In genomic region chr13:27423333-27423732, GRCh38 we compare ENCODE assay signal across 15 cellular contexts. TPM values are rescaled to one million over a fixed set of nuclear protein-coding genes. Genes with fewer than 3 reads are reported as not detected.
DNase-seq lines count a peak whose midpoint lies in the region; ATAC-seq, FAIRE-seq and TF ChIP-seq lines count a peak whose summit lies in the region.
"Had no signal": no experiment of that assay in that cellular context is flagged by ENCODE, and none has a peak within 500 bp of the region (broad histone marks: within the 10 kb centered on the region; RNA-seq: fewer than 3 reads in every experiment).

No MANE protein-coding gene starts in this region.

- H3K27ac Mint-ChIP-seq in astrocyte (ENCODE audit: unreplicated experiment) (no peak overlapping the region), neural crest cell (ENCODE audit: unreplicated experiment) (no peak overlapping the region)

- H3K79me2 ChIP-seq in SK-N-SH (ENCODE audit: insufficient read depth) = peaks cover 26% of the 10 kb centered on the region
- peaks cover 38% of the 10 kb centered on the region for H3K79me2 ChIP-seq in Karpas-422 (ENCODE audit: low read length)
- H3K79me2 ChIP-seq in astrocyte (ENCODE audit: insufficient read depth, low read length) = peaks cover 34% of the 10 kb centered on the region

- H3K9me3 Mint-ChIP-seq in astrocyte (ENCODE audit: unreplicated experiment) = peaks cover 3% of the 10 kb centered on the region
- no peaks in the 10 kb centered on the region for H3K9me3 Mint-ChIP-seq in neural crest cell

- H3K9ac ChIP-seq in SK-N-SH (no peak overlapping the region), Karpas-422 (ENCODE audit: low read length) (no peak overlapping the region), astrocyte (ENCODE audit: low read length) (no peak overlapping the region)

- no peak for ATAC-seq in SK-N-SH treated with all-trans-retinoic acid at 6 μM for 48 hours

- peak overlapping the region; percentile 98; the same call in 1 of the 2 replicates for H3K4me2 ChIP-seq in SK-N-SH
- H3K4me2 ChIP-seq in Karpas-422 (ENCODE audit: low read depth, low read length, poor library complexity, severe bottlenecking) = peak overlapping the region; percentile 82
- H3K4me2 ChIP-seq in astrocyte (ENCODE audit: low read length) = peak overlapping the region; percentile 100

- H3K36me3 Mint-ChIP-seq in astrocyte (ENCODE audit: low read depth, unreplicated experiment) (peaks cover 9% of the 10 kb centered on the region), neural crest cell (ENCODE audit: low read depth) (no peaks in the 10 kb centered on the region)

- H3K9me2 ChIP-seq in SK-N-SH = no peaks in the 10 kb centered on the region
- no peaks in the 10 kb centered on the region for H3K9me2 ChIP-seq in Karpas-422 (replicated peaks; ENCODE audit: insufficient read depth, low read length)

- H3K27me3 Mint-ChIP-seq in astrocyte (ENCODE audit: low read depth, unreplicated experiment) (peaks cover 12% of the 10 kb centered on the region), neural crest cell (ENCODE audit: low read depth) (peaks cover 3% of the 10 kb centered on the region)

- H3K4me3 ChIP-seq in SK-N-SH (ENCODE audit: low read depth in 2 of 2, low read length in 1 of 2) (peak overlapping the region in 1 of 2 experiments; percentile 74; a peak in 2 of 4 replicates), Karpas-422 (ENCODE audit: low read length) (no peak overlapping the region), astrocyte (ENCODE audit: insufficient read depth, low read depth, low read length) (no peak overlapping the region), spleen (no peak overlapping the region)

- H3K36me3 ChIP-seq in SK-N-SH (replicated peaks in 1 of 2; ENCODE audit: control insufficient read depth in 1 of 2, insufficient read depth in 2 of 2, low read length in 1 of 2) = peaks cover 3 to 8% of the 10 kb centered on the region in 2 experiments
- H3K36me3 ChIP-seq in Karpas-422 (ENCODE audit: insufficient read depth, low read length) = peaks cover 14% of the 10 kb centered on the region
- H3K36me3 ChIP-seq in astrocyte (ENCODE audit: insufficient read depth, low read length) = no peaks in the 10 kb centered on the region
- peaks cover 0 to 15% (median 6%) of the 10 kb centered on the region in 6 donors for H3K36me3 ChIP-seq in spleen
- H3K36me3 ChIP-seq: thoracic aorta had no signal

- H3K9me3 ChIP-seq in SK-N-SH (no peaks in the 10 kb centered on the region), Karpas-422 (ENCODE audit: low read length) (no peaks in the 10 kb centered on the region), astrocyte (ENCODE audit: insufficient read depth, low read depth, low read length) (no peaks in the 10 kb centered on the region), spleen (no peaks in the 10 kb centered on the region)
- H3K9me3 ChIP-seq: right atrium auricular region, SJCRH30, thoracic aorta had no signal

- TF ChIP-seq POLR2A in spleen (IDR thresholded peaks at IDR 0.05) = no peak

- H3F3A ChIP-seq in SK-N-SH (replicated peaks; ENCODE audit: insufficient read depth) = no peaks in the 10 kb centered on the region

- CTCF ChIA-PET in SK-N-SH (lab: Yijun Ruan, JAX) = interaction anchor here (0.7 to 2.3 kb wide), 3 partner anchors 10 to 84 kb away, joined by 3 to 8 read pairs (median 3); no protein-coding TSS in a partner anchor

- H3K27ac ChIP-seq in SK-N-SH (ENCODE audit: low read depth in 2 of 2, low read length in 1 of 2) (no peak overlapping the region), Karpas-422 (ENCODE audit: low read length) (no peak overlapping the region), astrocyte (ENCODE audit: low read depth, low read length) (no peak overlapping the region), spleen (no peak overlapping the region)
- H3K27ac ChIP-seq: SJCRH30 had no signal

- TF ChIP-seq RAD21 in SK-N-SH (IDR thresholded peaks at IDR 0.05; ENCODE audit: low read length) = no peak

- H3K4me1 Mint-ChIP-seq in astrocyte (ENCODE audit: low read depth, unreplicated experiment) (peaks cover 31% of the 10 kb centered on the region), neural crest cell (peaks cover 24% of the 10 kb centered on the region)

- H3K4me3 Mint-ChIP-seq in astrocyte (ENCODE audit: unreplicated experiment) (peak overlapping the region; percentile 82), neural crest cell (peak overlapping the region; percentile 86)

- FAIRE-seq in astrocyte (lab: Jason Lieb, UNC) = no peak
- no peak for FAIRE-seq in frontal cortex (lab: Jason Lieb, UNC)

- H4K20me1 ChIP-seq in SK-N-SH (ENCODE audit: insufficient read depth) = peaks cover 12% of the 10 kb centered on the region; the same call in 1 of the 2 replicates
- peaks cover 18% of the 10 kb centered on the region; the same call in 1 of the 2 replicates for H4K20me1 ChIP-seq in Karpas-422 (ENCODE audit: insufficient read depth, low read depth, low read length)
- peaks cover 20% of the 10 kb centered on the region for H4K20me1 ChIP-seq in astrocyte (ENCODE audit: insufficient read depth, low read length)

- 49% methylated on average over 7 of the region's 7 CpGs for WGBS in SK-N-SH (ENCODE audit: low lambda C conversion rate)
- 79 to 92% (median 82%) methylated on average over 7 of the region's 7 CpGs for WGBS in spleen, 5 donors

- POLR2A ChIA-PET in SK-N-SH (lab: Yijun Ruan, JAX) = no interaction called here

- DNase-seq in SK-N-SH (no peak), Karpas-422 (no peak), astrocyte (ENCODE audit: low read depth) (no peak), neural crest cell (ENCODE audit: low read depth, low spot score) (no peak), spleen (no peak), GF-D8 (lab: John Stamatoyannopoulos, UW) (no peak), frontal cortex (ENCODE audit: low spot score in 2 of 2) (no peak)
- DNase-seq: activated CD4-positive, alpha-beta T cell treated with anti-CD3 and anti-CD28 coated beads, Interleukin-2, amount 50 U/mL, for 1 hour; DMS79; NCI-H524 treated with DMSO at 0.1 percent for 48 hours; SJCRH30 had no signal

- no peak for TF ChIP-seq CTCF in SK-N-SH (IDR thresholded peaks at IDR 0.05)
- no peak for TF ChIP-seq CTCF in astrocyte (IDR thresholded peaks at IDR 0.05; ENCODE audit: insufficient read depth, low read depth, low read length)
- TF ChIP-seq CTCF in neural crest cell (conservative IDR thresholded peaks at IDR 0.05) = no peak
- TF ChIP-seq CTCF in spleen (IDR thresholded peaks at IDR 0.05 in 8 of 11, conservative IDR thresholded peaks at IDR 0.05 in 3 of 11) = no peak

- H2AFZ ChIP-seq in SK-N-SH (ENCODE audit: low read depth) = no peak overlapping the region
- no peak overlapping the region for H2AFZ ChIP-seq in Karpas-422 (ENCODE audit: low read length)
- H2AFZ ChIP-seq in astrocyte (ENCODE audit: low read depth, low read length) = peak overlapping the region; percentile 20

- intact Hi-C loops in spleen (cut with DNase I; ENCODE audit: low total_unique reads) = no loop called here

- no peak for TF ChIP-seq EP300 in SK-N-SH (IDR thresholded peaks at IDR 0.05; ENCODE audit: borderline replicate concordance in 1 of 2, low read depth in 1 of 2, low read length in 1 of 2)

- peaks cover 10 to 21% of the 10 kb centered on the region in 2 experiments for H3K4me1 ChIP-seq in SK-N-SH (ENCODE audit: control insufficient read depth in 1 of 2, insufficient read depth in 2 of 2, low read depth in 1 of 2, low read length in 1 of 2)
- peaks cover 31% of the 10 kb centered on the region for H3K4me1 ChIP-seq in Karpas-422 (ENCODE audit: low read length)
- peaks cover 31% of the 10 kb centered on the region for H3K4me1 ChIP-seq in astrocyte (ENCODE audit: insufficient read depth, low read length)
- peaks cover 14 to 49% (median 41%) of the 10 kb centered on the region in 6 donors for H3K4me1 ChIP-seq in spleen

- H3K27me3 ChIP-seq in SK-N-SH (ENCODE audit: insufficient read depth) (no peaks in the 10 kb centered on the region), Karpas-422 (ENCODE audit: low read length) (no peaks in the 10 kb centered on the region), astrocyte (ENCODE audit: insufficient read depth, low read length) (peaks cover 6% of the 10 kb centered on the region), spleen (replicated peaks in 1 of 7) (no peaks in the 10 kb centered on the region)
- H3K27me3 ChIP-seq: hepatocyte, right atrium auricular region had no signal

TF ChIP-seq in SK-N-SH, 30 proteins besides CTCF, POLR2A, EP300 and RAD21 (continues in another document):
- TF ChIP-seq MAX (IDR thresholded peaks at IDR 0.05; ENCODE audit: low read depth) = no peak

TF ChIP-seq in SK-N-SH treated with all-trans-retinoic acid at 6 μM for 48 hours, 23 proteins besides CTCF, POLR2A, EP300 and RAD21 (continues in another document):
- TF ChIP-seq ZFP3 (CRISPR knock-in tag; IDR thresholded peaks at IDR 0.05) = no peak
- TF ChIP-seq OSR1 (CRISPR knock-in tag; IDR thresholded peaks at IDR 0.05) = no peak
- no peak for TF ChIP-seq CSRNP3 (CRISPR knock-in tag; IDR thresholded peaks at IDR 0.05)
- TF ChIP-seq ZNF8 (CRISPR knock-in tag; IDR thresholded peaks at IDR 0.05) = no peak
- TF ChIP-seq GLIS3 (CRISPR knock-in tag; IDR thresholded peaks at IDR 0.05) = no peak

RNA-seq across cellular contexts. Expression of gene GTF3A, which starts 1.1 kb away (rescaled TPM):
- polyA plus RNA-seq in SK-N-SH (2012; rRNA removed) (57.1 and 75.4 TPM in 2 replicates), spleen (100 to 1,000 TPM; 230 to 275 (median 267) TPM)
- polyA plus RNA-seq in SK-N-SH (2012; cell fraction: cytosol; rRNA removed) = 113 and 132 TPM in 2 replicates
- polyA plus RNA-seq in SK-N-SH (2012; cell fraction: nucleus; rRNA removed) = 32.3 and 39.3 TPM in 2 replicates
- 357 and 373 TPM in 2 replicates for total RNA-seq in Karpas-422 (2014; rRNA removed; shearing (Covaris generic); ENCODE audit: low replicate concordance)
- total RNA-seq in astrocyte (77.7 and 83.6 TPM in 2 replicates), neural crest cell (113 and 116 TPM in 2 replicates), spleen (100 to 1,000 TPM in 6 of 7 donors, 10 to 100 TPM in 1; 90.7 to 149 (median 105) TPM), frontal cortex (94.6 TPM)

RNA-seq across cellular contexts. Expression of gene MTIF3, which starts 27.0 kb away (rescaled TPM):
- polyA plus RNA-seq in SK-N-SH (2012; rRNA removed) (29.5 and 35.6 TPM in 2 replicates), spleen (10 to 100 TPM; 73.7 to 95.2 (median 79.6) TPM)
- 36.4 and 56.6 TPM in 2 replicates for polyA plus RNA-seq in SK-N-SH (2012; cell fraction: cytosol; rRNA removed)
- polyA plus RNA-seq in SK-N-SH (2012; cell fraction: nucleus; rRNA removed) = 42.6 and 50.7 TPM in 2 replicates
- 44.9 and 48.6 TPM in 2 replicates for total RNA-seq in Karpas-422 (2014; rRNA removed; shearing (Covaris generic); ENCODE audit: low replicate concordance)
- total RNA-seq in astrocyte (29.6 and 32.7 TPM in 2 replicates), neural crest cell (48.5 and 54.1 TPM in 2 replicates), spleen (10 to 100 TPM; 38.1 to 92.1 (median 46.8) TPM), frontal cortex (40.4 TPM)
